19 cellular contexts compared by ENCODE assay signal in the genomic region with DNA sequence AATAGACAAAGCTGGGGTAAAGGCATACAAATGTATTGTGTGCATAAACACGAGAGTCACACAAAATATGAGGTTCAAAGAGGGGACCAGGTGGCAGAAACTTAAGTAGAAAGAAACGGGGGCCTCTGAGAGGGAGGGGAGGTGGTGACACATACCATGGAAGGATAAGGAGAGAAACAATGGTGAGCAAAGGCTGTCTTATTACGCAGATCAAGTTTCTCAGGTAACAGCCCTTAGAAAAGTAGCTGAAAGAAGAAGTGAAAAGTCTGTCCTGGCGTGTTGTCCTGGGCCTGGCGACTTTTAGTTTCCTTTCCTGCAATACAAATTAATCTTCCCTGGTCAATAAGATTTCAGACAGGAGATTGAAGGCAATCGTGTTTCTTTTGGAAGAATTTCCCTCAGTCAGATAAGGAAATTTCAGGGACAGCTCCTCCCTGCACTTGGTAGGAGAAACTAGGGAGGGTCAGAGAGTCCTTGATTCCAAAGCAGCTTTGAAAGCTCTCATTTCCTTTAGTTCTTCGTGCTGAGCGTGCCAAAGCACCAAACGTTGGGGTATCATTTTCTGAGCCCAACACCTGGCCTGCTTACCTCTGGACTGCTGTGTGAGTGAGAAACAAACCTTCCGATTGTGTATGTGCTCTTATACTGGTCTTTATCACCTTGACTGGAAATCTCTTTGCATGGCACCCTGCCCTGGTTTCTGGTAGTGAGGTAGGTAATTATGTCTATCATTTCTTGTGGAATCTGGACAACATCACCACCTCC.
DNase-seq lines count a peak whose midpoint lies in the region; ATAC-seq and TF ChIP-seq lines count a peak whose summit lies in the region.
"Had no signal": no experiment of that assay in that cellular context is flagged by ENCODE, and none has a peak within 500 bp of the region (broad histone marks: within the 10 kb centered on the region; RNA-seq: fewer than 3 reads in every experiment).

No MANE protein-coding gene starts in this region.

- H3K4me1 Mint-ChIP-seq in GM23338 (peaks cover 26% of the 10 kb centered on the region), nephron progenitor cell (peaks cover 18% of the 10 kb centered on the region)
- H3K4me1 Mint-ChIP-seq: CD4-positive, alpha-beta memory T cell had no signal

- peaks cover 30% of the 10 kb centered on the region for H3K4me1 ChIP-seq in GM23338 (ENCODE audit: insufficient read depth)
- H3K4me1 ChIP-seq in OCI-LY7 (ENCODE audit: insufficient read depth, low read length, poor library complexity, severe bottlenecking), result peaks cover 19% of the 10 kb centered on the region
- H3K4me1 ChIP-seq: A549, BLaER1 had no signal

- DNase-seq in GM23338 (ENCODE audit: low spot score) (peak; percentile 11), OCI-LY7 (ENCODE audit: low spot score) (peak; percentile 34), nephron progenitor cell (no peak), GM20000 (ENCODE audit: low spot score) (no peak), amniotic stem cell (lab: John Stamatoyannopoulos, UW) (no peak), GDM1 (lab: John Stamatoyannopoulos, UW) (no peak)
- DNase-seq: CD4-positive, alpha-beta memory T cell; DMS53; EL; H7; NCI-H1105; NCI-H2081 treated with DMSO at 0.1 percent for 48 hours; NCI-H510A; NCI-H748 treated with DMSO at 0.1 percent for 48 hours; SHP77 treated with DMSO at 0.1 percent for 48 hours; SK-N-SH had no signal

- no peaks in the 10 kb centered on the region for H3K27me3 ChIP-seq in GM23338 (ENCODE audit: insufficient read depth)
- H3K27me3 ChIP-seq: BLaER1 had no signal

- H3K4me3 Mint-ChIP-seq in GM23338 (no peak overlapping the region), nephron progenitor cell (no peak overlapping the region)
- H3K4me3 Mint-ChIP-seq: CD4-positive, alpha-beta memory T cell had no signal

- H4K20me1 ChIP-seq in GM23338 (replicated peaks; ENCODE audit: insufficient read depth), result no peaks in the 10 kb centered on the region
- no peaks in the 10 kb centered on the region for H4K20me1 ChIP-seq in OCI-LY7 (ENCODE audit: insufficient read depth, low read length)
- H4K20me1 ChIP-seq: BLaER1 had no signal

- no peak overlapping the region for H3K4me3 ChIP-seq in GM23338
- H3K4me3 ChIP-seq in OCI-LY7 (ENCODE audit: low read depth, low read length, poor library complexity, severe bottlenecking), result no peak overlapping the region
- H3K4me3 ChIP-seq: A549, BLaER1 had no signal

- POLR2A ChIA-PET in OCI-LY7 (lab: Charles Lee), result interaction anchor here (0.6 kb wide), 1 partner anchor 127 kb away, joined by 3 read pairs; no protein-coding TSS in a partner anchor

- H3K27ac Mint-ChIP-seq in GM23338 (no peak overlapping the region), nephron progenitor cell (peak overlapping the region; percentile 8)
- H3K27ac Mint-ChIP-seq: CD4-positive, alpha-beta memory T cell had no signal

- H3K9me2 ChIP-seq in GM23338 (ENCODE audit: insufficient read depth), result peaks cover 4% of the 10 kb centered on the region; the same call in 1 of the 2 replicates
- no peaks in the 10 kb centered on the region for H3K9me2 ChIP-seq in OCI-LY7 (ENCODE audit: insufficient read depth, low read length)
- H3K9me2 ChIP-seq: SK-N-SH had no signal

- H3K36me3 Mint-ChIP-seq in GM23338 (ENCODE audit: low read depth) (peaks cover 28% of the 10 kb centered on the region; the same call in 2 of the 3 replicates), nephron progenitor cell (ENCODE audit: low read depth) (peaks cover 6% of the 10 kb centered on the region)
- H3K36me3 Mint-ChIP-seq: CD4-positive, alpha-beta memory T cell had no signal

- H3K27me3 Mint-ChIP-seq in GM23338 (ENCODE audit: insufficient read depth, low read depth, poor library complexity), result peaks cover 2% of the 10 kb centered on the region
- peaks cover 3% of the 10 kb centered on the region for H3K27me3 Mint-ChIP-seq in nephron progenitor cell (ENCODE audit: low read depth, poor library complexity)
- H3K27me3 Mint-ChIP-seq: CD4-positive, alpha-beta memory T cell had no signal

- H2AFZ ChIP-seq in GM23338 (peak overlapping the region; percentile 88), OCI-LY7 (ENCODE audit: low read length) (peak overlapping the region; percentile 77)

- H3K36me3 ChIP-seq in GM23338 (ENCODE audit: insufficient read depth) (no peaks in the 10 kb centered on the region), OCI-LY7 (ENCODE audit: insufficient read depth, low read length) (no peaks in the 10 kb centered on the region)
- H3K36me3 ChIP-seq: BLaER1 had no signal

- H3K9me3 Mint-ChIP-seq in GM23338 (peaks cover 17% of the 10 kb centered on the region), nephron progenitor cell (peaks cover 18% of the 10 kb centered on the region)

- no peaks in the 10 kb centered on the region for H3K9me3 ChIP-seq in OCI-LY7 (ENCODE audit: low read length)
- H3K9me3 ChIP-seq: A549, BLaER1, SK-N-SH had no signal

- CTCF ChIA-PET in OCI-LY7 (lab: Charles Lee; ENCODE audit: unreplicated experiment), result no interaction called here

- H3K27ac ChIP-seq in GM23338 (ENCODE audit: low read depth), result 0 out of 2 replicates have a peak overlapping the region, but pooled peaks have one; percentile 76
- peak overlapping the region; percentile 21 for H3K27ac ChIP-seq in OCI-LY7 (ENCODE audit: low read depth, low read length, poor library complexity, severe bottlenecking)
- H3K27ac ChIP-seq: A549, BLaER1 had no signal

- ATAC-seq in GM18867 (IDR thresholded peaks at IDR 0.05; ENCODE audit: unreplicated experiment), result peak; percentile 77
- ATAC-seq in GM23338, result peak; percentile 42; the same call in 2 of the 3 replicates
- ATAC-seq: A549 had no signal

- no peaks in the 10 kb centered on the region for H3F3A ChIP-seq in GM23338 (replicated peaks; ENCODE audit: low read depth)

- no TSS peak for BruUV-seq in OCI-LY7 (replicated peaks; lab: Mats Ljungman, UMichigan)

- no peaks in the 10 kb centered on the region for H3K79me2 ChIP-seq in GM23338 (replicated peaks; ENCODE audit: insufficient read depth)
- no peaks in the 10 kb centered on the region for H3K79me2 ChIP-seq in OCI-LY7 (ENCODE audit: insufficient read depth, low read depth, low read length)

- intact Hi-C loops in OCI-LY7 (cut with micrococcal nuclease; ENCODE audit: unreplicated experiment), result loop anchor here (2.0 kb wide), 1 partner anchor 282 kb away; no protein-coding TSS in a partner anchor

- TF ChIP-seq CTCF in GM23338 (conservative IDR thresholded peaks at IDR 0.05; ENCODE audit: low read depth in 2 of 2) (no peak), OCI-LY7 (conservative IDR thresholded peaks at IDR 0.05; ENCODE audit: low read length) (no peak), nephron progenitor cell (IDR thresholded peaks at IDR 0.05) (no peak), GM20000 (IDR thresholded peaks at IDR 0.05; ENCODE audit: extremely low read depth, missing control alignments) (no peak)

- H3K4me2 ChIP-seq in GM23338 (peak overlapping the region; percentile 49), OCI-LY7 (ENCODE audit: low read length) (peak overlapping the region; percentile 61)
- H3K4me2 ChIP-seq: A549, BLaER1, SK-N-SH had no signal

TF ChIP-seq in GM23338, 12 proteins besides CTCF, POLR2A, EP300 and RAD21 (continues in another document):
- no peak for TF ChIP-seq EZH2phosphoT487 (IDR thresholded peaks at IDR 0.05; ENCODE audit: unreplicated experiment)
- no peak for TF ChIP-seq ETS1 (IDR thresholded peaks at IDR 0.05)
- no peak for TF ChIP-seq CREB1 (CRISPR knock-in tag; IDR thresholded peaks at IDR 0.05; ENCODE audit: low read depth)
- TF ChIP-seq, protein P1, sequence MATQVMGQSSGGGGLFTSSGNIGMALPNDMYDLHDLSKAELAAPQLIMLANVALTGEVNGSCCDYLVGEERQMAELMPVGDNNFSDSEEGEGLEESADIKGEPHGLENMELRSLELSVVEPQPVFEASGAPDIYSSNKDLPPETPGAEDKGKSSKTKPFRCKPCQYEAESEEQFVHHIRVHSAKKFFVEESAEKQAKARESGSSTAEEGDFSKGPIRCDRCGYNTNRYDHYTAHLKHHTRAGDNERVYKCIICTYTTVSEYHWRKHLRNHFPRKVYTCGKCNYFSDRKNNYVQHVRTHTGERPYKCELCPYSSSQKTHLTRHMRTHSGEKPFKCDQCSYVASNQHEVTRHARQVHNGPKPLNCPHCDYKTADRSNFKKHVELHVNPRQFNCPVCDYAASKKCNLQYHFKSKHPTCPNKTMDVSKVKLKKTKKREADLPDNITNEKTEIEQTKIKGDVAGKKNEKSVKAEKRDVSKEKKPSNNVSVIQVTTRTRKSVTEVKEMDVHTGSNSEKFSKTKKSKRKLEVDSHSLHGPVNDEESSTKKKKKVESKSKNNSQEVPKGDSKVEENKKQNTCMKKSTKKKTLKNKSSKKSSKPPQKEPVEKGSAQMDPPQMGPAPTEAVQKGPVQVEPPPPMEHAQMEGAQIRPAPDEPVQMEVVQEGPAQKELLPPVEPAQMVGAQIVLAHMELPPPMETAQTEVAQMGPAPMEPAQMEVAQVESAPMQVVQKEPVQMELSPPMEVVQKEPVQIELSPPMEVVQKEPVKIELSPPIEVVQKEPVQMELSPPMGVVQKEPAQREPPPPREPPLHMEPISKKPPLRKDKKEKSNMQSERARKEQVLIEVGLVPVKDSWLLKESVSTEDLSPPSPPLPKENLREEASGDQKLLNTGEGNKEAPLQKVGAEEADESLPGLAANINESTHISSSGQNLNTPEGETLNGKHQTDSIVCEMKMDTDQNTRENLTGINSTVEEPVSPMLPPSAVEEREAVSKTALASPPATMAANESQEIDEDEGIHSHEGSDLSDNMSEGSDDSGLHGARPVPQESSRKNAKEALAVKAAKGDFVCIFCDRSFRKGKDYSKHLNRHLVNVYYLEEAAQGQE (IDR thresholded peaks at IDR 0.05; ENCODE audit: unreplicated experiment), result no peak
- TF ChIP-seq EZH2 (IDR thresholded peaks at IDR 0.05; ENCODE audit: low read depth, unreplicated experiment), result no peak
- TF ChIP-seq POLR2AphosphoS5 (IDR thresholded peaks at IDR 0.05; ENCODE audit: low read depth), result no peak
- TF ChIP-seq STAT1 (IDR thresholded peaks at IDR 0.05; ENCODE audit: unreplicated experiment), result no peak
- TF ChIP-seq NANOG (IDR thresholded peaks at IDR 0.05; ENCODE audit: borderline replicate concordance), result no peak
- TF ChIP-seq JUNB (IDR thresholded peaks at IDR 0.05; ENCODE audit: unreplicated experiment), result no peak

Comparison
In these comparisons a context has a peak if more than half of its experiments do, and no peak if none do; other contexts are left out.
1. DNase-seq: peak in GM23338 (single experiment) and OCI-LY7 (single experiment); none in nephron progenitor cell (single experiment), GM20000 (single experiment), amniotic stem cell (single experiment) and GDM1 (single experiment).